ENCODE assay signal across 8 cellular contexts in the genomic region with DNA sequence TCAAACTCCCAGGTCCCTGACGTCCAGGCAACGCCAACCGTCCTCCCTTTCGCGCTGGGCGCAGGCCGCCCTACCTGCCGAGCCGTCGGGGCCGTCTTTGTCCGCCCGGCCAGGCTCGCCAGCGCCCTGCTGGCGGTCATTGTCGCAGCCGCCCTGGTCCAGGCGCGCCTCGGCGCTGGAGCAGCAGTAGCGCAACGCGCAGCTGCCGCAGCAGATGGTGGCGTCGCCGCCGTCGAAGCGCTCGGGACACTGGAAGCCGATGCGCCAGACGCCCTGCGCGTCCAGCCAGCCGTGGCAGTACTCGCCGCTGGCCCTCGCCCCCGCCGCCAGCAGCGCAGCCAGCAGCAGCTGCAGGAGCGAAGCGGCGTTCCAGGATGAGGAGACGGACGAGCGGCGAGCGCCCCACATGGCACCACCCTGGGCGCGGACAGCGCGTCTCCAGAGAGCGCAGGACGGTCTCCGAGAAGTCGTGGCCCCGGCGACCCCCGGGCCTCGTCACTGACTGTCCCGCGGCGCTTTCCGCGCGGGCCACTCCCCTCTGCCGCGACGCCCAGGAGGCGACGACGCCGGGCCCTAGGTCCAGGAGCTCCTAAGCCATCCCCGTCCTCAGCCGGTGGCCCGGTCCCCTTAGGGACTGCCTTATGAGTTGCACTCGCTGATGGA. TPM values are rescaled to one million over a fixed set of nuclear protein-coding genes. Genes with fewer than 3 reads are reported as not detected.
DNase-seq lines count a peak whose midpoint lies in the region; ATAC-seq and TF ChIP-seq lines count a peak whose summit lies in the region.

No MANE protein-coding gene starts in this region.

- H3K36me3 ChIP-seq in stomach (no peaks in the 10 kb centered on the region), HAP-1 (replicated peaks) (no peaks in the 10 kb centered on the region)

- H3K4me1 ChIP-seq in stomach (peaks cover 23 to 40% (median 29%) of the 10 kb centered on the region in 4 donors), HAP-1 (peaks cover 17% of the 10 kb centered on the region)

- H3K4me3 Mint-ChIP-seq in activated CD8-positive, alpha-beta memory T cell treated with anti-CD3 and anti-CD28 coated beads, Interleukin-2, amount 10 ng/mL, durations not matched to agents 7 days and 5 days = no peak overlapping the region
- H3K4me3 Mint-ChIP-seq in activated CD8-positive, alpha-beta T cell treated with anti-CD3 and anti-CD28 coated beads for 36 hours = peak overlapping the region; percentile 44

- no peaks in the 10 kb centered on the region for H3K36me3 Mint-ChIP-seq in activated CD8-positive, alpha-beta memory T cell treated with anti-CD3 and anti-CD28 coated beads, Interleukin-2, amount 10 ng/mL, durations not matched to agents 7 days and 5 days
- no peaks in the 10 kb centered on the region for H3K36me3 Mint-ChIP-seq in activated CD8-positive, alpha-beta T cell treated with anti-CD3 and anti-CD28 coated beads for 36 hours (ENCODE audit: low read depth)

- no peaks in the 10 kb centered on the region for H3K9me3 ChIP-seq in stomach
- H3K9me3 ChIP-seq in HAP-1 = no peaks in the 10 kb centered on the region

- in situ Hi-C loops in HAP-1 (cut with MboI; ENCODE audit: low sequenced_read_pairs) = loop anchor here (10.0 to 25.0 kb wide), 2 partner anchors 216 to 688 kb away; partner anchors contain the start of gene ATP8A2

- WGBS in stomach, 5 donors = 2 to 4% (median 3%) methylated on average over 40 to 82 of the region's 82 CpGs

- intact Hi-C loops in activated CD8-positive, alpha-beta T cell treated with anti-CD3 and anti-CD28 coated beads for 36 hours (cut with micrococcal nuclease) = no loop called here
- intact Hi-C loops in stomach (cut with DNase I; ENCODE audit: low total_unique reads) = no loop called here

- no peaks in the 10 kb centered on the region for H3K9me3 Mint-ChIP-seq in activated CD8-positive, alpha-beta memory T cell treated with anti-CD3 and anti-CD28 coated beads, Interleukin-2, amount 10 ng/mL, durations not matched to agents 7 days and 5 days (ENCODE audit: low read depth)
- H3K9me3 Mint-ChIP-seq in activated CD8-positive, alpha-beta T cell treated with anti-CD3 and anti-CD28 coated beads for 36 hours = no peaks in the 10 kb centered on the region

- TF ChIP-seq EP300 in stomach (IDR thresholded peaks at IDR 0.05) = no peak

- ATAC-seq in activated CD8-positive, alpha-beta memory T cell treated with anti-CD3 and anti-CD28 coated beads, Interleukin-2, amount 10 ng/mL, durations not matched to agents 7 days and 5 days = no peak
- ATAC-seq in activated CD8-positive, alpha-beta T cell treated with anti-CD3 and anti-CD28 coated beads for 36 hours = peak; percentile 12

- peak; percentile 56 for DNase-seq in activated CD8-positive, alpha-beta memory T cell treated with anti-CD3 and anti-CD28 coated beads, Interleukin-2, amount 50 U/mL, for 48 hours
- no peak for DNase-seq in activated CD8-positive, alpha-beta memory T cell treated with anti-CD3 and anti-CD28 coated beads, Interleukin-2, amount 10 ng/mL, durations not matched to agents 7 days and 5 days
- DNase-seq in activated CD8-positive, alpha-beta T cell treated with anti-CD3 and anti-CD28 coated beads for 36 hours = peak; percentile 16
- peak; percentile 49 for DNase-seq in stomach
- no peak for DNase-seq in GM03348 (ENCODE audit: low spot score)
- no peak for DNase-seq in HAP-1 (ENCODE audit: low spot score in 2 of 2)
- DNase-seq in NAMALWA (ENCODE audit: low spot score) = no peak

- peaks cover 12 to 77% (median 40%) of the 10 kb centered on the region in 3 donors for H3K27me3 ChIP-seq in stomach
- H3K27me3 ChIP-seq in HAP-1 (ENCODE audit: low read depth) = no peaks in the 10 kb centered on the region

- no peak for TF ChIP-seq POLR2A in stomach (IDR thresholded peaks at IDR 0.05)

- no peak overlapping the region for H3K27ac Mint-ChIP-seq in activated CD8-positive, alpha-beta memory T cell treated with anti-CD3 and anti-CD28 coated beads, Interleukin-2, amount 10 ng/mL, durations not matched to agents 7 days and 5 days
- no peak overlapping the region for H3K27ac Mint-ChIP-seq in activated CD8-positive, alpha-beta T cell treated with anti-CD3 and anti-CD28 coated beads for 36 hours

- H3K4me1 Mint-ChIP-seq in activated CD8-positive, alpha-beta memory T cell treated with anti-CD3 and anti-CD28 coated beads, Interleukin-2, amount 10 ng/mL, durations not matched to agents 7 days and 5 days = peaks cover 20% of the 10 kb centered on the region
- H3K4me1 Mint-ChIP-seq in activated CD8-positive, alpha-beta T cell treated with anti-CD3 and anti-CD28 coated beads for 36 hours (ENCODE audit: low read depth) = peaks cover 25% of the 10 kb centered on the region

- H3K27ac ChIP-seq in stomach = peak overlapping the region in 1 of 5 donors; percentile 40

- POLR2A ChIA-PET in activated CD8-positive, alpha-beta T cell treated with anti-CD3 and anti-CD28 coated beads for 36 hours (lab: Charles Lee) = no interaction called here

- H3K27me3 Mint-ChIP-seq in activated CD8-positive, alpha-beta memory T cell treated with anti-CD3 and anti-CD28 coated beads, Interleukin-2, amount 10 ng/mL, durations not matched to agents 7 days and 5 days = peaks cover 70% of the 10 kb centered on the region
- peaks cover 29% of the 10 kb centered on the region for H3K27me3 Mint-ChIP-seq in activated CD8-positive, alpha-beta T cell treated with anti-CD3 and anti-CD28 coated beads for 36 hours

- TF ChIP-seq CTCF in activated CD8-positive, alpha-beta T cell treated with anti-CD3 and anti-CD28 coated beads for 36 hours (IDR thresholded peaks at IDR 0.05) = no peak
- no peak for TF ChIP-seq CTCF in stomach (IDR thresholded peaks at IDR 0.05)

- CTCF ChIA-PET in activated CD8-positive, alpha-beta memory T cell treated with anti-CD3 and anti-CD28 coated beads, Interleukin-2, amount 10 ng/mL, durations not matched to agents 7 days and 5 days (lab: Charles Lee) = no interaction called here
- CTCF ChIA-PET in activated CD8-positive, alpha-beta T cell treated with anti-CD3 and anti-CD28 coated beads for 36 hours (lab: Charles Lee) = no interaction called here

- peak overlapping the region; percentile 49 for H3K4me3 ChIP-seq in iPS-11a (ENCODE audit: low read depth, low read length)
- peak overlapping the region; percentile 52 to 69 (median 54) for H3K4me3 ChIP-seq in stomach
- no peak overlapping the region for H3K4me3 ChIP-seq in HAP-1

RNA-seq across cellular contexts. Expression of gene SHISA2, which starts 1.1 kb away (rescaled TPM):
- under 1 TPM in 1 of 2 experiments, not detected in 1; 0.19 TPM for total RNA-seq in activated CD8-positive, alpha-beta memory T cell treated with anti-CD3 and anti-CD28 coated beads, Interleukin-2, amount 10 ng/mL, durations not matched to agents 7 days and 5 days
- total RNA-seq in activated CD8-positive, alpha-beta T cell treated with anti-CD3 and anti-CD28 coated beads for 36 hours = under 1 TPM in 1 of 2 experiments, not detected in 1; 0.13 TPM
- 1 to 10 TPM in 1 of 5 donors, under 1 TPM in 1, not detected in 3; 0.43 to 6.8 TPM for total RNA-seq in stomach
- under 1 TPM; 0.44 to 0.63 (median 0.46) TPM for polyA plus RNA-seq in stomach

Comparison
In these comparisons a context has a peak if more than half of its experiments do, and no peak if none do; other contexts are left out.
1. DNase-seq: peak in activated CD8-positive, alpha-beta memory T cell treated with anti-CD3 and anti-CD28 coated beads, Interleukin-2, amount 50 U/mL, for 48 hours (single experiment), activated CD8-positive, alpha-beta T cell treated with anti-CD3 and anti-CD28 coated beads for 36 hours (single experiment) and stomach (single experiment); none in activated CD8-positive, alpha-beta memory T cell treated with anti-CD3 and anti-CD28 coated beads, Interleukin-2, amount 10 ng/mL, durations not matched to agents 7 days and 5 days (single experiment), GM03348 (single experiment), HAP-1 (0 of 2) and NAMALWA (single experiment).